ENCODE assay signal across 11 cellular contexts in the genomic region with DNA sequence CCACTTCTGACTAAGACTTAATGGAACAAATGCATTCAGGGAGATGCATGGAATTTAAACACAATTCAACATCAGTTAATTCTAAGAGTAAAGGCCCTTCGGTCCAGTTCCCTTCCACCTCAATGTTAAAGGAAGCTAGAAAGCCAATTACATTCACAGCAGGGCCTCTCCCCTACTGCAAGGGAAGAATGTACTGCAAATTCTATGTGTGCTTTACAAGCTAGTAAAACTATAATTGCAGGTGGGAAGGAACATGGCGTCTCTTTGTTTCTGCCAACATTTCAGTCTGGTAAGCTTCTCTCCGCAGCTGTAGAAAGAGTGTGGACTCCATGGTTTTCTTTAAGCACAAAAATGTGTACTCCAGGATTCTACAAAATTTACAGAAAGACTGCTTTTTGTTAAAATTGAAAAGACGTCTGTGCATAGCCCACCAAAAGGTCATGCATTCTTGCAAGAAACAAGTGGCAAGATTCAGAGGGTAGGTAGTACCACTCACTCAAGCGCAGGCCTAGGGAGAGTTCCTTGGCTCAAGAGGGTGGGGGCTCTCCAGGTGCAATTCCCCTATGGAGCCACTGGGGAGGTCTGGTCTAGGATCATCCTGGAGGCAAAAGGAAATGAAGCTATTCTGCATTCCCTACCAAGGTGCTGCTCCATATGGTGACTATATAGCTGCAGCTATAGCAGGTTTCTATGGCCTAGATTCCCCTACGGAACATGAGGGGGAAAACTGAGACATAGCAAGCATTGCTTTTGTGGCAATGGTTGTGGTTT.
A peak's percentile ranks its signal among the peaks of the same experiment; 100 is the strongest.
DNase-seq lines count a peak whose midpoint lies in the region; ATAC-seq and TF ChIP-seq lines count a peak whose summit lies in the region.
"Had no signal": no experiment of that assay in that cellular context is flagged by ENCODE, and none has a peak within 500 bp of the region (broad histone marks: within the 10 kb centered on the region; RNA-seq: fewer than 3 reads in every experiment).

No MANE protein-coding gene starts in this region.

- H3K9me3 ChIP-seq in right lobe of liver (no peaks in the 10 kb centered on the region), gastroesophageal sphincter (no peaks in the 10 kb centered on the region)
- H3K9me3 ChIP-seq: breast epithelium had no signal

- 94% methylated on average over 5 of the region's 6 CpGs for WGBS in right lobe of liver (ENCODE audit: insufficient coverage, low coverage, low lambda C conversion rate, missing lambda C conversion rate)
- 84 to 94% methylated on average over 5 of the region's 6 CpGs for WGBS in gastroesophageal sphincter (ENCODE audit: low coverage in 1 of 2), 2 donors

- H3K36me3 Mint-ChIP-seq in Calu3 (ENCODE audit: insufficient read depth, unreplicated experiment): no peaks in the 10 kb centered on the region
- no peaks in the 10 kb centered on the region for H3K36me3 Mint-ChIP-seq in activated naive CD4-positive, alpha-beta T cell treated with anti-CD3 and anti-CD28 coated beads, Interleukin-2, amount 50 U/mL, for 72 hours

- no peak overlapping the region for H3K4me3 Mint-ChIP-seq in Calu3 (ENCODE audit: low read depth, unreplicated experiment)

- CTCF ChIA-PET in Calu3 (lab: Charles Lee): interaction anchor here (1.9 kb wide), 1 partner anchor 9 kb away, joined by 8 read pairs; no protein-coding TSS in a partner anchor

- DNase-seq in Calu3: peak; percentile 17
- DNase-seq in HuH-7.5 (ENCODE audit: low spot score): peak; percentile 38
- DNase-seq in cardiac fibroblast (ENCODE audit: low read depth in 2 of 2): no peak
- no peak for DNase-seq in right lobe of liver
- DNase-seq in activated naive CD4-positive, alpha-beta T cell treated with anti-CD3 and anti-CD28 coated beads, Interleukin-2, amount 50 U/mL, for 72 hours (ENCODE audit: low spot score in 2 of 2): no peak
- DNase-seq in stimulated activated CD4-positive, alpha-beta T cell treated with anti-CD3 and anti-CD28 coated beads, Interleukin-1b, Interleukin-23, amount 100 ng/mL, for 48 hours: no peak
- DNase-seq: activated T-cell treated with anti-CD3 and anti-CD28 coated beads, Interleukin-2, amount 50 U/mL, for 1 hour had no signal

- no peaks in the 10 kb centered on the region for H3K9me3 Mint-ChIP-seq in Calu3 (ENCODE audit: low read depth, unreplicated experiment)
- no peaks in the 10 kb centered on the region for H3K9me3 Mint-ChIP-seq in activated naive CD4-positive, alpha-beta T cell treated with anti-CD3 and anti-CD28 coated beads, Interleukin-2, amount 50 U/mL, for 72 hours

- ATAC-seq in right lobe of liver (peak in 1 of 4 donors; percentile 6), gastroesophageal sphincter (no peak), GM19351 (IDR thresholded peaks at IDR 0.05; ENCODE audit: unreplicated experiment) (no peak)
- ATAC-seq in activated naive CD4-positive, alpha-beta T cell treated with anti-CD3 and anti-CD28 coated beads, Interleukin-2, amount 50 U/mL, for 72 hours: no peak

- H3K36me3 ChIP-seq in right lobe of liver (no peaks in the 10 kb centered on the region), gastroesophageal sphincter (peaks cover 0 to 31% of the 10 kb centered on the region in 2 donors)
- H3K36me3 ChIP-seq: breast epithelium had no signal

- TF ChIP-seq EP300 in gastroesophageal sphincter (IDR thresholded peaks at IDR 0.05): no peak

- H3K4me3 ChIP-seq in cardiac fibroblast (replicated peaks in 1 of 2; ENCODE audit: low read depth in 2 of 2, low read length in 2 of 2) (no peak overlapping the region), right lobe of liver (no peak overlapping the region), gastroesophageal sphincter (no peak overlapping the region)
- H3K4me3 ChIP-seq: breast epithelium, lung had no signal

- no TSS peak for BruUV-seq in Calu3 (replicated peaks; lab: Mats Ljungman, UMichigan)

- TF ChIP-seq POLR2A in right lobe of liver (IDR thresholded peaks at IDR 0.05) (no peak), gastroesophageal sphincter (IDR thresholded peaks at IDR 0.05) (no peak)

- H3K4me1 ChIP-seq in right lobe of liver: peaks cover 0 to 49% (median 23%) of the 10 kb centered on the region in 4 donors
- H3K4me1 ChIP-seq in gastroesophageal sphincter: peaks cover 0 to 16% (median 3%) of the 10 kb centered on the region in 3 donors
- H3K4me1 ChIP-seq: breast epithelium had no signal

- H3K27ac ChIP-seq in right lobe of liver: peak overlapping the region in 2 of 3 donors; percentile 70 to 92
- no peak overlapping the region for H3K27ac ChIP-seq in gastroesophageal sphincter
- H3K27ac ChIP-seq: breast epithelium had no signal

- TF ChIP-seq CTCF in Calu3 (IDR thresholded peaks at IDR 0.05; ENCODE audit: unreplicated experiment): no peak
- peak; percentile 13 for TF ChIP-seq CTCF in cardiac fibroblast (IDR thresholded peaks at IDR 0.05; ENCODE audit: low read depth, low read length)
- peak in 2 of 4 donors; percentile 19 for TF ChIP-seq CTCF in right lobe of liver (IDR thresholded peaks at IDR 0.05)
- TF ChIP-seq CTCF in gastroesophageal sphincter (IDR thresholded peaks at IDR 0.05): no peak

- intact Hi-C loops in Calu3 (cut with micrococcal nuclease; ENCODE audit: unreplicated experiment) (no loop called here), right lobe of liver (cut with DNase I) (no loop called here)

- H3K27me3 ChIP-seq in right lobe of liver (no peaks in the 10 kb centered on the region), gastroesophageal sphincter (no peaks in the 10 kb centered on the region)
- H3K27me3 ChIP-seq: breast epithelium had no signal

- no peaks in the 10 kb centered on the region for H3K27me3 Mint-ChIP-seq in Calu3 (ENCODE audit: unreplicated experiment)

- no peaks in the 10 kb centered on the region for H3K4me1 Mint-ChIP-seq in Calu3 (ENCODE audit: low read depth, unreplicated experiment)

- H3K27ac Mint-ChIP-seq in Calu3 (ENCODE audit: unreplicated experiment): no peak overlapping the region
- no peak overlapping the region for H3K27ac Mint-ChIP-seq in activated naive CD4-positive, alpha-beta T cell treated with anti-CD3 and anti-CD28 coated beads, Interleukin-2, amount 50 U/mL, for 72 hours

Comparison
In these comparisons a context has a peak if more than half of its experiments do, and no peak if none do; other contexts are left out.
1. DNase-seq: peak in Calu3 (single experiment) and HuH-7.5 (single experiment); none in cardiac fibroblast (0 of 2), right lobe of liver (0 of 3), activated naive CD4-positive, alpha-beta T cell treated with anti-CD3 and anti-CD28 coated beads, Interleukin-2, amount 50 U/mL, for 72 hours (0 of 2) and stimulated activated CD4-positive, alpha-beta T cell treated with anti-CD3 and anti-CD28 coated beads, Interleukin-1b, Interleukin-23, amount 100 ng/mL, for 48 hours (single experiment).
2. H3K27ac ChIP-seq: peak in right lobe of liver (2 of 3); none in gastroesophageal sphincter (0 of 4).